In genomic region chr19:38263696-38264485, GRCh38 we compare ENCODE assay signal across 9 cellular contexts. TPM values are rescaled to one million over a fixed set of nuclear protein-coding genes. Genes with fewer than 3 reads are reported as not detected.
DNase-seq lines count a peak whose midpoint lies in the region.
"Had no signal": no experiment of that assay in that cellular context is flagged by ENCODE, and none has a peak within 500 bp of the region (broad histone marks: within the 10 kb centered on the region; RNA-seq: fewer than 3 reads in every experiment).

No MANE protein-coding gene starts in this region.

- H3K9me3 ChIP-seq in ectodermal cell (ENCODE audit: control insufficient read depth, low read length), result no peaks in the 10 kb centered on the region
- no peaks in the 10 kb centered on the region for H3K9me3 ChIP-seq in mononuclear cell (ENCODE audit: low read depth, low read length)

- no peaks in the 10 kb centered on the region for H3K27me3 ChIP-seq in ectodermal cell (ENCODE audit: control insufficient read depth, insufficient read depth, low read length, poor library complexity, severe bottlenecking)
- H3K27me3 ChIP-seq in mononuclear cell (ENCODE audit: insufficient read depth, low read length), result no peaks in the 10 kb centered on the region

- no peaks in the 10 kb centered on the region for H3K36me3 ChIP-seq in ectodermal cell (ENCODE audit: control insufficient read depth, insufficient read depth, low read length)

- 9 to 10% methylated on average over 33 of the region's 33 CpGs for WGBS in ectodermal cell, 2 experiments

- peak overlapping the region; percentile 88 for H3K4me3 Mint-ChIP-seq in activated CD4-positive, alpha-beta T cell treated with anti-CD3 and anti-CD28 coated beads, Interleukin-2, amount 10 ng/mL, durations not matched to agents 24 days and 14 days

- intact Hi-C loops in activated CD4-positive, alpha-beta T cell treated with anti-CD3 and anti-CD28 coated beads, Interleukin-2, amount 10 ng/mL, durations not matched to agents 24 days and 14 days (cut with micrococcal nuclease), result loop anchor here (1.0 to 2.0 kb wide), 3 partner anchors 8 to 71 kb away; partner anchors contain the start of genes CATSPERG and PPP1R14A

- H3K9me3 Mint-ChIP-seq in activated CD4-positive, alpha-beta T cell treated with anti-CD3 and anti-CD28 coated beads, Interleukin-2, amount 10 ng/mL, durations not matched to agents 24 days and 14 days, result no peaks in the 10 kb centered on the region

- peaks cover 3% of the 10 kb centered on the region for H3K36me3 Mint-ChIP-seq in activated CD4-positive, alpha-beta T cell treated with anti-CD3 and anti-CD28 coated beads, Interleukin-2, amount 10 ng/mL, durations not matched to agents 24 days and 14 days (ENCODE audit: low read depth)

- DNase-seq in activated gamma-delta T cell treated with Interleukin-2 at 50 U/mL for 16 hours, result peak; percentile 56
- DNase-seq in activated gamma-delta T cell (lab: John Stamatoyannopoulos, UW), result no peak
- DNase-seq in NCI-H2029 treated with DMSO at 0.1 percent for 48 hours (lab: John Stamatoyannopoulos, UW), result peak; percentile 95
- peak; percentile 94 for DNase-seq in activated CD4-positive, alpha-beta T cell treated with anti-CD3 and anti-CD28 coated beads, Interleukin-2, amount 10 ng/mL, durations not matched to agents 24 days and 14 days
- peak; percentile 58 for DNase-seq in stimulated activated CD8-positive, alpha-beta memory T cell treated with anti-CD3 and anti-CD28 coated beads, Interleukin-4, amount 100 ng/mL, for 24 hours (ENCODE audit: low read depth)
- no peak for DNase-seq in dedifferentiated amniotic fluid mesenchymal stem cell (ENCODE audit: extremely low spot score)

- no peaks in the 10 kb centered on the region for H3K27me3 Mint-ChIP-seq in activated CD4-positive, alpha-beta T cell treated with anti-CD3 and anti-CD28 coated beads, Interleukin-2, amount 10 ng/mL, durations not matched to agents 24 days and 14 days

- H3K4me1 ChIP-seq in ectodermal cell (ENCODE audit: control insufficient read depth, insufficient read depth, low read length) (peaks cover 18% of the 10 kb centered on the region), mononuclear cell (ENCODE audit: insufficient read depth, low read length) (peaks cover 42% of the 10 kb centered on the region)

- H3K27ac Mint-ChIP-seq in activated CD4-positive, alpha-beta T cell treated with anti-CD3 and anti-CD28 coated beads, Interleukin-2, amount 10 ng/mL, durations not matched to agents 24 days and 14 days, result peak overlapping the region; percentile 95

- H3K4me3 ChIP-seq in ectodermal cell (ENCODE audit: insufficient read depth, low read depth, low read length), result peak overlapping the region; percentile 78
- peak overlapping the region; percentile 57 for H3K4me3 ChIP-seq in mononuclear cell (ENCODE audit: low read length)

- peak overlapping the region; percentile 60 for H3K27ac ChIP-seq in ectodermal cell (ENCODE audit: insufficient read depth, low read depth, low read length, poor library complexity, severe bottlenecking)

- H3K4me1 Mint-ChIP-seq in activated CD4-positive, alpha-beta T cell treated with anti-CD3 and anti-CD28 coated beads, Interleukin-2, amount 10 ng/mL, durations not matched to agents 24 days and 14 days, result peaks cover 39% of the 10 kb centered on the region

RNA-seq across cellular contexts. Expression of gene SPINT2, which starts 0.5 kb away (rescaled TPM):
- total RNA-seq in activated CD4-positive, alpha-beta T cell treated with anti-CD3 and anti-CD28 coated beads, Interleukin-2, amount 10 ng/mL, durations not matched to agents 24 days and 14 days, result 69.6 and 70.7 TPM in 2 replicates
- 128 TPM for polyA plus RNA-seq in ectodermal cell (2013, experiment 1 of 4)
- polyA plus RNA-seq in ectodermal cell (2013, experiment 2 of 4), result 141 TPM
- polyA plus RNA-seq in ectodermal cell (2013, experiment 3 of 4), result 124 TPM
- polyA plus RNA-seq in ectodermal cell (2013, experiment 4 of 4), result 141 TPM
- 34.5 TPM for total RNA-seq in mononuclear cell

RNA-seq across cellular contexts. Expression of gene PPP1R14A, which starts 7.7 kb away (rescaled TPM):
- 60.3 and 61.1 TPM in 2 replicates for total RNA-seq in activated CD4-positive, alpha-beta T cell treated with anti-CD3 and anti-CD28 coated beads, Interleukin-2, amount 10 ng/mL, durations not matched to agents 24 days and 14 days
- 3.2 TPM for polyA plus RNA-seq in ectodermal cell (2013, experiment 1 of 4)
- polyA plus RNA-seq in ectodermal cell (2013, experiment 2 of 4), result 3.5 TPM
- 6.0 TPM for polyA plus RNA-seq in ectodermal cell (2013, experiment 3 of 4)
- 4.8 TPM for polyA plus RNA-seq in ectodermal cell (2013, experiment 4 of 4)
- total RNA-seq in mononuclear cell, result 0.31 TPM

RNA-seq across cellular contexts. Expression of gene DPF1, which starts 39.9 kb away (rescaled TPM):
- 1.8 and 2.0 TPM in 2 replicates for total RNA-seq in activated CD4-positive, alpha-beta T cell treated with anti-CD3 and anti-CD28 coated beads, Interleukin-2, amount 10 ng/mL, durations not matched to agents 24 days and 14 days
- 12.4 TPM for polyA plus RNA-seq in ectodermal cell (2013, experiment 1 of 4)
- polyA plus RNA-seq in ectodermal cell (2013, experiment 2 of 4), result 9.2 TPM
- 8.4 TPM for polyA plus RNA-seq in ectodermal cell (2013, experiment 3 of 4)
- polyA plus RNA-seq in ectodermal cell (2013, experiment 4 of 4), result 8.2 TPM
- not detected for total RNA-seq in mononuclear cell
- total RNA-seq: subcutaneous adipose tissue had no signal

RNA-seq across cellular contexts. Expression of gene C19orf33, which starts 40.2 kb away (rescaled TPM):
- total RNA-seq in activated CD4-positive, alpha-beta T cell treated with anti-CD3 and anti-CD28 coated beads, Interleukin-2, amount 10 ng/mL, durations not matched to agents 24 days and 14 days, result 0.52 TPM in 1 of 2 replicates, not detected in the other
- polyA plus RNA-seq in ectodermal cell (2013, experiment 1 of 4), result not detected
- not detected for polyA plus RNA-seq in ectodermal cell (2013, experiment 2 of 4)
- polyA plus RNA-seq in ectodermal cell (2013, experiment 3 of 4), result not detected
- not detected for polyA plus RNA-seq in ectodermal cell (2013, experiment 4 of 4)
- total RNA-seq in mononuclear cell, result 3.1 TPM

RNA-seq across cellular contexts. Expression of gene YIF1B, which starts 51.9 kb away (rescaled TPM):
- total RNA-seq in activated CD4-positive, alpha-beta T cell treated with anti-CD3 and anti-CD28 coated beads, Interleukin-2, amount 10 ng/mL, durations not matched to agents 24 days and 14 days, result 83.4 and 84.7 TPM in 2 replicates
- 86.3 TPM for polyA plus RNA-seq in ectodermal cell (2013, experiment 1 of 4)
- polyA plus RNA-seq in ectodermal cell (2013, experiment 2 of 4), result 87.5 TPM
- polyA plus RNA-seq in ectodermal cell (2013, experiment 3 of 4), result 81.9 TPM
- 90.4 TPM for polyA plus RNA-seq in ectodermal cell (2013, experiment 4 of 4)
- total RNA-seq in mononuclear cell, result 27.4 TPM

Comparison
In these comparisons a context has a peak if more than half of its experiments do, and no peak if none do; other contexts are left out.
1. DNase-seq: peak in activated gamma-delta T cell treated with Interleukin-2 at 50 U/mL for 16 hours (single experiment), NCI-H2029 treated with DMSO at 0.1 percent for 48 hours (single experiment), activated CD4-positive, alpha-beta T cell treated with anti-CD3 and anti-CD28 coated beads, Interleukin-2, amount 10 ng/mL, durations not matched to agents 24 days and 14 days (single experiment) and stimulated activated CD8-positive, alpha-beta memory T cell treated with anti-CD3 and anti-CD28 coated beads, Interleukin-4, amount 100 ng/mL, for 24 hours (single experiment); none in activated gamma-delta T cell (single experiment) and dedifferentiated amniotic fluid mesenchymal stem cell (single experiment).
2. RNA of gene PPP1R14A, which starts 7.7 kb away (total RNA-seq): 60.3 to 61.1 TPM in activated CD4-positive, alpha-beta T cell treated with anti-CD3 and anti-CD28 coated beads, Interleukin-2, amount 10 ng/mL, durations not matched to agents 24 days and 14 days; 0.31 TPM in mononuclear cell (single experiment); every median in the first group is over 10 times any median in the second.